14 cellular contexts compared by ENCODE assay signal in genomic region chr5:61496406-61497307, GRCh38.
DNase-seq lines count a peak whose midpoint lies in the region; ATAC-seq and TF ChIP-seq lines count a peak whose summit lies in the region.
"Had no signal": no experiment of that assay in that cellular context is flagged by ENCODE, and none has a peak within 500 bp of the region (broad histone marks: within the 10 kb centered on the region; RNA-seq: fewer than 3 reads in every experiment).

No MANE protein-coding gene starts in this region.

- peak; percentile 19 for DNase-seq in AG08395 (ENCODE audit: low spot score)
- DNase-seq in NCI-H1436 treated with DMSO at 0.1 percent for 48 hours (lab: John Stamatoyannopoulos, UW), result peak; percentile 88
- DNase-seq in astrocyte of the hippocampus (ENCODE audit: low read depth, low spot score), result peak; percentile 48
- no peak for DNase-seq in left lobe of liver (ENCODE audit: low spot score)
- no peak for DNase-seq in 8988T
- no peak for DNase-seq in T-helper 1 cell
- DNase-seq in DMS153 (lab: John Stamatoyannopoulos, UW), result no peak
- no peak for DNase-seq in upper lobe of left lung
- DNase-seq: activated CD8-positive, alpha-beta memory T cell treated with anti-CD3 and anti-CD28 coated beads, Interleukin-2, amount 10 ng/mL, durations not matched to agents 7 days and 5 days; left colon; occipital lobe; SHP77 had no signal

- H3K27me3 ChIP-seq in upper lobe of left lung, result no peaks in the 10 kb centered on the region
- H3K27me3 ChIP-seq: gastroesophageal sphincter had no signal

- no peak for TF ChIP-seq EP300 in upper lobe of left lung (IDR thresholded peaks at IDR 0.05)

- ATAC-seq in left lobe of liver (peak; percentile 92), upper lobe of left lung (ENCODE audit: low FRiP score in 2 of 2) (no peak)
- ATAC-seq: activated CD8-positive, alpha-beta memory T cell treated with anti-CD3 and anti-CD28 coated beads, Interleukin-2, amount 10 ng/mL, durations not matched to agents 7 days and 5 days; gastroesophageal sphincter; K562; left colon had no signal

- TF ChIP-seq POLR2A in upper lobe of left lung (IDR thresholded peaks at IDR 0.05), result no peak

- no peak for TF ChIP-seq CTCF in upper lobe of left lung (IDR thresholded peaks at IDR 0.05)

- H3K27ac ChIP-seq in upper lobe of left lung, result no peak overlapping the region

- no peaks in the 10 kb centered on the region for H3K9me3 ChIP-seq in upper lobe of left lung
- H3K9me3 ChIP-seq: gastroesophageal sphincter had no signal

- H3K4me3 ChIP-seq in upper lobe of left lung, result no peak overlapping the region
- H3K4me3 ChIP-seq: gastroesophageal sphincter, K562 had no signal

- H3K36me3 ChIP-seq in upper lobe of left lung, result peaks cover 0 to 15% (median 0%) of the 10 kb centered on the region in 4 donors

- 88 to 89% methylated on average over 7 of the region's 7 CpGs for WGBS in upper lobe of left lung, 2 donors

- H3K4me1 ChIP-seq in upper lobe of left lung, result peaks cover 0 to 5% (median 0%) of the 10 kb centered on the region in 4 donors

Comparison
In these comparisons a context has a peak if more than half of its experiments do, and no peak if none do; other contexts are left out.
1. DNase-seq: peak in AG08395 (single experiment), NCI-H1436 treated with DMSO at 0.1 percent for 48 hours (single experiment) and astrocyte of the hippocampus (single experiment); none in left lobe of liver (single experiment), 8988T (single experiment), T-helper 1 cell (0 of 5), DMS153 (single experiment) and upper lobe of left lung (0 of 2).